15 cellular contexts compared by ENCODE assay signal in the genomic region with DNA sequence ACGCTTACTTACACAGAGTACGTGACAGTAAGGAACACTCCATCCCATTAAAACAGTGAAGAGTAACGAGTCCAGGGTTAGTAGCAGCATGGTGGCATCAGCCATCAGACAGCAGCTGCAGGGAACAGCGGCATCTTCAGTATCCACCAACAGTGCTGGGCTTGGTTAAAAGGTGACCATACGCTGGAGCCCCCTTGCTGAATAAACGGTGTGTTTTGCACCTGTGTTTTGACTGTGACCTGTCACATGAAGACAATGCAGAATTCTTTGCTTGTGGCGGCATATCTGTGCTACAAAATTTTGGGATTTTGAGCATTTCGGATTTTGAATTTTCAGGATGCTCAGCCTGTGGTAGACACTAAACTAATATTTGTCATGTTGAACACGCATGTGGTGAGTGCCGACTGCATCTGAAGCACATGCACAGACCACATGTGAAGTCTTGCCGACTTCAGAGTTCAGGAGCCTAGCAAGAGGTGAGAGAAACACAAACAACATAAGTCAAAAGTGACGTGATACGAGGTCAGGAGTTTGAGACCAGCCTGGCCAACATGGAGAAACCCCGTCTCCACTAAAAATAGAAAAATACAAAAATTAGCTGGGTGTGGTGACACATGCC.
"Had no signal": no experiment of that assay in that cellular context is flagged by ENCODE, and none has a peak within 500 bp of the region (broad histone marks: within the 10 kb centered on the region; RNA-seq: fewer than 3 reads in every experiment).

No MANE protein-coding gene starts in this region.

- H3K9me3 ChIP-seq: ovary, spleen, stomach, thoracic aorta, transverse colon had no signal

- H3K27me3 ChIP-seq: ovary, transverse colon had no signal

- DNase-seq: effector memory CD8-positive, alpha-beta T cell; foreskin keratinocyte; immature natural killer cell; left cardiac atrium; mammary epithelial cell; naive thymus-derived CD8-positive, alpha-beta T cell; ovary; right cardiac atrium; spleen; stimulated activated CD4-positive, alpha-beta T cell treated with anti-CD3 and anti-CD28 coated beads, Interleukin-2, amount 100 ng/mL, for 24 hours; stimulated activated naive CD4-positive, alpha-beta T cell; stomach; substantia nigra; transverse colon had no signal

- H3K36me3 ChIP-seq: ovary, spleen, stomach, thoracic aorta, transverse colon had no signal

- H3K4me3 ChIP-seq: ovary, spleen, stomach, thoracic aorta, transverse colon had no signal

- H3K27ac ChIP-seq: foreskin keratinocyte, ovary, spleen, stomach, thoracic aorta, transverse colon had no signal

- H3K4me1 ChIP-seq: foreskin keratinocyte, spleen had no signal
